Comparison of ENCODE assay signal across 20 cellular contexts in genomic region chr4:13635281-13635799, GRCh38.
"Had no signal": no experiment of that assay in that cellular context is flagged by ENCODE, and none has a peak within 500 bp of the region (broad histone marks: within the 10 kb centered on the region; RNA-seq: fewer than 3 reads in every experiment).

No MANE protein-coding gene starts in this region.

- H3K27ac ChIP-seq: epithelial cell of prostate, neural progenitor cell, ovary, tibial nerve had no signal

- FAIRE-seq: keratinocyte had no signal

- H3K36me3 ChIP-seq: neural progenitor cell, ovary, tibial nerve had no signal

- H3K27me3 ChIP-seq: ovary, tibial nerve had no signal

- DNase-seq: activated B cell treated with CpG ODN at 0.5 μM for 24 hours; activated CD4-positive, alpha-beta T cell treated with anti-CD3 and anti-CD28 coated beads for 48 hours; activated CD8-positive, alpha-beta memory T cell treated with anti-CD3 and anti-CD28 coated beads, Interleukin-2, amount 50 U/mL, for 4 hours; activated CD8-positive, alpha-beta T cell treated with anti-CD3 and anti-CD28 coated beads for 36 hours; activated gamma-delta T cell; activated naive CD8-positive, alpha-beta T cell treated with anti-CD3 and anti-CD28 coated beads for 36 hours; activated T-cell treated with anti-CD3 and anti-CD28 coated beads, Interleukin-2, amount 50 U/mL, for 72 hours; cerebellar nuclear complex; dermis blood vessel endothelial cell; effector memory CD8-positive, alpha-beta T cell; hippocampal formation; naive B cell; ovary had no signal

- ATAC-seq: activated CD8-positive, alpha-beta T cell treated with anti-CD3 and anti-CD28 coated beads for 36 hours; activated T-cell treated with anti-CD3 and anti-CD28 coated beads, Interleukin-2, amount 50 U/mL, for 72 hours; effector memory CD8-positive, alpha-beta T cell; left lobe of liver; stimulated activated effector memory CD8-positive, alpha-beta T cell treated with anti-CD3 and anti-CD28 coated beads, Interleukin-12 subunit alpha, Interleukin-12 subunit beta, amount 100 ng/mL, for 72 hours had no signal

- H3K9ac ChIP-seq: neural progenitor cell had no signal

- H3K4me1 ChIP-seq: neural progenitor cell had no signal

- H2AFZ ChIP-seq: neural progenitor cell had no signal

- H3K4me3 ChIP-seq: neural progenitor cell, ovary, tibial nerve had no signal

- H3K27ac Mint-ChIP-seq: activated B cell treated with CpG ODN at 0.5 μM for 24 hours; activated CD8-positive, alpha-beta T cell treated with anti-CD3 and anti-CD28 coated beads for 36 hours; activated naive CD8-positive, alpha-beta T cell treated with anti-CD3 and anti-CD28 coated beads for 36 hours; activated T-cell treated with anti-CD3 and anti-CD28 coated beads, Interleukin-2, amount 50 U/mL, for 72 hours; effector memory CD8-positive, alpha-beta T cell; naive B cell; neural progenitor cell; stimulated activated effector memory CD8-positive, alpha-beta T cell treated with anti-CD3 and anti-CD28 coated beads, Interleukin-12 subunit alpha, Interleukin-12 subunit beta, amount 100 ng/mL, for 72 hours; T-helper 2 cell treated with Interferon-gamma antibody and Interleukin-4, amounts not matched to agents 5 μg/mL and 100 μg/mL, for 36 hours had no signal

- H3K4me2 ChIP-seq: neural progenitor cell had no signal

- H3K36me3 Mint-ChIP-seq: naive B cell; neural progenitor cell; stimulated activated effector memory CD8-positive, alpha-beta T cell treated with anti-CD3 and anti-CD28 coated beads, Interleukin-12 subunit alpha, Interleukin-12 subunit beta, amount 100 ng/mL, for 72 hours had no signal

- H3K4me3 Mint-ChIP-seq: activated B cell treated with CpG ODN at 0.5 μM for 24 hours; activated CD8-positive, alpha-beta T cell treated with anti-CD3 and anti-CD28 coated beads for 36 hours; activated naive CD8-positive, alpha-beta T cell treated with anti-CD3 and anti-CD28 coated beads for 36 hours; activated T-cell treated with anti-CD3 and anti-CD28 coated beads, Interleukin-2, amount 50 U/mL, for 72 hours; effector memory CD8-positive, alpha-beta T cell; naive B cell; neural progenitor cell; stimulated activated effector memory CD8-positive, alpha-beta T cell treated with anti-CD3 and anti-CD28 coated beads, Interleukin-12 subunit alpha, Interleukin-12 subunit beta, amount 100 ng/mL, for 72 hours; T-helper 2 cell treated with Interferon-gamma antibody and Interleukin-4, amounts not matched to agents 5 μg/mL and 100 μg/mL, for 36 hours had no signal

- H3K4me1 Mint-ChIP-seq: activated B cell treated with CpG ODN at 0.5 μM for 24 hours; activated naive CD8-positive, alpha-beta T cell treated with anti-CD3 and anti-CD28 coated beads for 36 hours; naive B cell; stimulated activated effector memory CD8-positive, alpha-beta T cell treated with anti-CD3 and anti-CD28 coated beads, Interleukin-12 subunit alpha, Interleukin-12 subunit beta, amount 100 ng/mL, for 72 hours had no signal

- H3K9me3 ChIP-seq: ovary, tibial nerve had no signal

- H3K9me3 Mint-ChIP-seq: activated B cell treated with CpG ODN at 0.5 μM for 24 hours; activated CD8-positive, alpha-beta T cell treated with anti-CD3 and anti-CD28 coated beads for 36 hours; activated naive CD8-positive, alpha-beta T cell treated with anti-CD3 and anti-CD28 coated beads for 36 hours; activated T-cell treated with anti-CD3 and anti-CD28 coated beads, Interleukin-2, amount 50 U/mL, for 72 hours; effector memory CD8-positive, alpha-beta T cell; naive B cell; neural progenitor cell; stimulated activated effector memory CD8-positive, alpha-beta T cell treated with anti-CD3 and anti-CD28 coated beads, Interleukin-12 subunit alpha, Interleukin-12 subunit beta, amount 100 ng/mL, for 72 hours; T-helper 2 cell treated with Interferon-gamma antibody and Interleukin-4, amounts not matched to agents 5 μg/mL and 100 μg/mL, for 36 hours had no signal
